ENCODE assay signal across 21 cellular contexts in the genomic region with DNA sequence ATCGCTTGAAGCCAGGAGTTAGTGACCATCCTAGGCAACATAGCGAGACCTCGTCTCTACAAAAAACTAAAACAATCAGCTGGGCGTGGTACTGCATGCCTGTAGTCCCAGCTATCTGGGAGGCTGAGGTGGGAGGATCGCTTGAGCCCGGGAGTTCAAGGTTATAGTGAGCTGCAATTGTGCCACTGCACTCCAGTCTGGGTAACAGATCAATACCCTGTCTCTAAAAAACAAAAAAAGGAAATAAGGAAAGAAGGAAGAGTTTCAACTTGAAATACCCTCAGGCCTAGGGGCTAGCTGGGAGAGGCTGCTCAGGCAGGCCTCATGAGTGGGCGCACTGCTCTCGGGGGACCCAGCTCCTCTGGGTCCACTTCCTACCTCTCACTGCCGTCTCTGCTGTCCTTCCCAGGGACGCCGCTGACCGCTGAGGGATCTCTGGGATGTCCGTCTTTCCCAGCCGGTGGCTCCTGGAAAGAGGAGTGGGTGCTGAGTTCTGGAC. TPM values are rescaled to one million over a fixed set of nuclear protein-coding genes. Genes with fewer than 3 reads are reported as not detected.
DNase-seq lines count a peak whose midpoint lies in the region; ATAC-seq lines count a peak whose summit lies in the region.
"Had no signal": no experiment of that assay in that cellular context is flagged by ENCODE, and none has a peak within 500 bp of the region (broad histone marks: within the 10 kb centered on the region; RNA-seq: fewer than 3 reads in every experiment).

No MANE protein-coding gene starts in this region.

- no peaks in the 10 kb centered on the region for H3K4me1 Mint-ChIP-seq in activated T-cell treated with anti-CD3 and anti-CD28 coated beads, Interleukin-2, amount 50 U/mL, for 24 hours (ENCODE audit: low read depth)
- H3K4me1 Mint-ChIP-seq in activated T-cell treated with anti-CD3 and anti-CD28 coated beads, Interleukin-2, amount 50 U/mL, for 72 hours (ENCODE audit: low read depth): peaks cover 4% of the 10 kb centered on the region
- H3K4me1 Mint-ChIP-seq in T-helper 17 cell (peaks cover 14% of the 10 kb centered on the region), memory B cell (peaks cover 2% of the 10 kb centered on the region)
- peaks cover 23 to 30% of the 10 kb centered on the region in 2 donors for H3K4me1 Mint-ChIP-seq in stimulated activated naive B cell treated with anti-CD40 and anti-IgM and Interleukin-4, amounts not matched to agents 10 μg/mL and 1 μg/mL and 100 μg/mL, for 72 hours
- peaks cover 5% of the 10 kb centered on the region for H3K4me1 Mint-ChIP-seq in stimulated activated naive CD8-positive, alpha-beta T cell treated with anti-CD3 and anti-CD28 coated beads, Interleukin-15, amount 100 ng/mL, for 72 hours
- no peaks in the 10 kb centered on the region for H3K4me1 Mint-ChIP-seq in activated naive CD8-positive, alpha-beta T cell treated with anti-CD3 and anti-CD28 coated beads for 36 hours

- peak overlapping the region; percentile 72 for H3K27ac Mint-ChIP-seq in activated T-cell treated with anti-CD3 and anti-CD28 coated beads, Interleukin-2, amount 50 U/mL, for 24 hours
- no peak overlapping the region for H3K27ac Mint-ChIP-seq in activated T-cell treated with anti-CD3 and anti-CD28 coated beads, Interleukin-2, amount 50 U/mL, for 72 hours
- H3K27ac Mint-ChIP-seq in T-helper 17 cell (peak overlapping the region; percentile 77), memory B cell (peak overlapping the region; percentile 61)
- peak overlapping the region; percentile 82 for H3K27ac Mint-ChIP-seq in stimulated activated naive B cell treated with anti-CD40 and anti-IgM and Interleukin-4, amounts not matched to agents 10 μg/mL and 1 μg/mL and 100 μg/mL, for 72 hours
- peak overlapping the region in 1 of 2 donors; percentile 21 for H3K27ac Mint-ChIP-seq in stimulated activated naive CD8-positive, alpha-beta T cell treated with anti-CD3 and anti-CD28 coated beads, Interleukin-15, amount 100 ng/mL, for 72 hours
- no peak overlapping the region for H3K27ac Mint-ChIP-seq in activated naive CD8-positive, alpha-beta T cell treated with anti-CD3 and anti-CD28 coated beads for 36 hours

- no peaks in the 10 kb centered on the region for H3K9me3 ChIP-seq in T-helper 17 cell (ENCODE audit: control insufficient read depth, low read length, poor library complexity, severe bottlenecking)
- H3K9me3 ChIP-seq: BLaER1 treated with 17β-estradiol and CSF1 and Interleukin-3, amounts not matched to agents 10 nM and 100 nM; Caco-2; Peyer's patch had no signal

- peaks cover 89% of the 10 kb centered on the region for H3K36me3 Mint-ChIP-seq in activated T-cell treated with anti-CD3 and anti-CD28 coated beads, Interleukin-2, amount 50 U/mL, for 24 hours (ENCODE audit: low read depth)
- H3K36me3 Mint-ChIP-seq in activated T-cell treated with anti-CD3 and anti-CD28 coated beads, Interleukin-2, amount 50 U/mL, for 72 hours (ENCODE audit: insufficient read depth in 2 of 2): peaks cover 7 to 25% of the 10 kb centered on the region in 2 donors
- peaks cover 7% of the 10 kb centered on the region for H3K36me3 Mint-ChIP-seq in T-helper 17 cell (ENCODE audit: low read depth)
- peaks cover 33% of the 10 kb centered on the region for H3K36me3 Mint-ChIP-seq in memory B cell
- peaks cover 64 to 73% of the 10 kb centered on the region in 2 donors for H3K36me3 Mint-ChIP-seq in stimulated activated naive B cell treated with anti-CD40 and anti-IgM and Interleukin-4, amounts not matched to agents 10 μg/mL and 1 μg/mL and 100 μg/mL, for 72 hours
- H3K36me3 Mint-ChIP-seq in activated naive CD8-positive, alpha-beta T cell treated with anti-CD3 and anti-CD28 coated beads for 36 hours: peaks cover 2% of the 10 kb centered on the region

- no peaks in the 10 kb centered on the region for H3K9me3 Mint-ChIP-seq in activated T-cell treated with anti-CD3 and anti-CD28 coated beads, Interleukin-2, amount 50 U/mL, for 24 hours
- no peaks in the 10 kb centered on the region for H3K9me3 Mint-ChIP-seq in activated T-cell treated with anti-CD3 and anti-CD28 coated beads, Interleukin-2, amount 50 U/mL, for 72 hours
- no peaks in the 10 kb centered on the region for H3K9me3 Mint-ChIP-seq in memory B cell
- no peaks in the 10 kb centered on the region for H3K9me3 Mint-ChIP-seq in stimulated activated naive B cell treated with anti-CD40 and anti-IgM and Interleukin-4, amounts not matched to agents 10 μg/mL and 1 μg/mL and 100 μg/mL, for 72 hours
- no peaks in the 10 kb centered on the region for H3K9me3 Mint-ChIP-seq in stimulated activated naive CD8-positive, alpha-beta T cell treated with anti-CD3 and anti-CD28 coated beads, Interleukin-15, amount 100 ng/mL, for 72 hours
- H3K9me3 Mint-ChIP-seq in activated naive CD8-positive, alpha-beta T cell treated with anti-CD3 and anti-CD28 coated beads for 36 hours: no peaks in the 10 kb centered on the region

- ATAC-seq in activated T-cell treated with anti-CD3 and anti-CD28 coated beads, Interleukin-2, amount 50 U/mL, for 72 hours (replicated peaks in 1 of 2): no peak
- ATAC-seq in T-helper 17 cell (no peak), memory B cell (ENCODE audit: low read depth) (no peak)
- ATAC-seq in stimulated activated naive B cell treated with anti-CD40 and anti-IgM and Interleukin-4, amounts not matched to agents 10 μg/mL and 1 μg/mL and 100 μg/mL, for 72 hours (replicated peaks): no peak
- ATAC-seq in stimulated activated naive CD8-positive, alpha-beta T cell treated with anti-CD3 and anti-CD28 coated beads, Interleukin-15, amount 100 ng/mL, for 72 hours: no peak

- H3K27me3 Mint-ChIP-seq in activated T-cell treated with anti-CD3 and anti-CD28 coated beads, Interleukin-2, amount 50 U/mL, for 24 hours: no peaks in the 10 kb centered on the region
- H3K27me3 Mint-ChIP-seq in activated T-cell treated with anti-CD3 and anti-CD28 coated beads, Interleukin-2, amount 50 U/mL, for 72 hours (ENCODE audit: low read depth): no peaks in the 10 kb centered on the region
- no peaks in the 10 kb centered on the region for H3K27me3 Mint-ChIP-seq in T-helper 17 cell
- H3K27me3 Mint-ChIP-seq in memory B cell: no peaks in the 10 kb centered on the region
- no peaks in the 10 kb centered on the region for H3K27me3 Mint-ChIP-seq in stimulated activated naive B cell treated with anti-CD40 and anti-IgM and Interleukin-4, amounts not matched to agents 10 μg/mL and 1 μg/mL and 100 μg/mL, for 72 hours
- no peaks in the 10 kb centered on the region for H3K27me3 Mint-ChIP-seq in stimulated activated naive CD8-positive, alpha-beta T cell treated with anti-CD3 and anti-CD28 coated beads, Interleukin-15, amount 100 ng/mL, for 72 hours
- no peaks in the 10 kb centered on the region for H3K27me3 Mint-ChIP-seq in activated naive CD8-positive, alpha-beta T cell treated with anti-CD3 and anti-CD28 coated beads for 36 hours

- no peak for DNase-seq in activated T-cell treated with anti-CD3 and anti-CD28 coated beads, Interleukin-2, amount 50 U/mL, for 24 hours
- DNase-seq in activated T-cell treated with anti-CD3 and anti-CD28 coated beads, Interleukin-2, amount 50 U/mL, for 72 hours: no peak
- DNase-seq in T-helper 17 cell (no peak), memory B cell (ENCODE audit: low spot score in 2 of 2) (no peak)
- DNase-seq in stimulated activated naive B cell treated with anti-CD40 and anti-IgM and Interleukin-4, amounts not matched to agents 10 μg/mL and 1 μg/mL and 100 μg/mL, for 72 hours: no peak
- DNase-seq in stimulated activated naive CD8-positive, alpha-beta T cell treated with anti-CD3 and anti-CD28 coated beads, Interleukin-15, amount 100 ng/mL, for 72 hours: no peak
- no peak for DNase-seq in stimulated activated CD4-positive, alpha-beta T cell treated with anti-CD3 and anti-CD28 coated beads, Interleukin-2, amount 100 ng/mL, for 24 hours
- no peak for DNase-seq in activated naive CD8-positive, alpha-beta T cell treated with anti-CD3 and anti-CD28 coated beads for 36 hours
- DNase-seq: Caco-2, DMS53, NCI-H1105 treated with DMSO at 0.1 percent for 48 hours, NCI-H1694 treated with DMSO at 0.1 percent for 48 hours, NCI-H2107, NCI-H2227 treated with DMSO at 0.1 percent for 48 hours, NCI-H524 treated with DMSO at 0.1 percent for 48 hours, Peyer's patch, Right ventricle myocardium superior had no signal

- no peak overlapping the region for H3K4me3 Mint-ChIP-seq in activated T-cell treated with anti-CD3 and anti-CD28 coated beads, Interleukin-2, amount 50 U/mL, for 24 hours
- H3K4me3 Mint-ChIP-seq in activated T-cell treated with anti-CD3 and anti-CD28 coated beads, Interleukin-2, amount 50 U/mL, for 72 hours: no peak overlapping the region
- H3K4me3 Mint-ChIP-seq in T-helper 17 cell: no peak overlapping the region
- no peak overlapping the region for H3K4me3 Mint-ChIP-seq in memory B cell
- H3K4me3 Mint-ChIP-seq in stimulated activated naive B cell treated with anti-CD40 and anti-IgM and Interleukin-4, amounts not matched to agents 10 μg/mL and 1 μg/mL and 100 μg/mL, for 72 hours: peak overlapping the region; percentile 33 to 34
- H3K4me3 Mint-ChIP-seq in stimulated activated naive CD8-positive, alpha-beta T cell treated with anti-CD3 and anti-CD28 coated beads, Interleukin-15, amount 100 ng/mL, for 72 hours: no peak overlapping the region
- no peak overlapping the region for H3K4me3 Mint-ChIP-seq in activated naive CD8-positive, alpha-beta T cell treated with anti-CD3 and anti-CD28 coated beads for 36 hours

RNA-seq across cellular contexts. Expression of gene PRRT1B, which starts 56.4 kb away (rescaled TPM):
- total RNA-seq in activated T-cell treated with anti-CD3 and anti-CD28 coated beads, Interleukin-2, amount 50 U/mL, for 72 hours: not detected
- not detected for total RNA-seq in T-helper 17 cell
- total RNA-seq in activated naive CD8-positive, alpha-beta T cell treated with anti-CD3 and anti-CD28 coated beads for 36 hours: not detected
- total RNA-seq: H4, HT1080, LHCN-M2, Right ventricle myocardium superior had no signal

Comparison
In these comparisons a context has a peak if more than half of its experiments do, and no peak if none do; other contexts are left out.
1. H3K27ac Mint-ChIP-seq: peak in activated T-cell treated with anti-CD3 and anti-CD28 coated beads, Interleukin-2, amount 50 U/mL, for 24 hours (single experiment), T-helper 17 cell (single experiment), memory B cell (single experiment) and stimulated activated naive B cell treated with anti-CD40 and anti-IgM and Interleukin-4, amounts not matched to agents 10 μg/mL and 1 μg/mL and 100 μg/mL, for 72 hours (single experiment); none in activated T-cell treated with anti-CD3 and anti-CD28 coated beads, Interleukin-2, amount 50 U/mL, for 72 hours (single experiment) and activated naive CD8-positive, alpha-beta T cell treated with anti-CD3 and anti-CD28 coated beads for 36 hours (single experiment).
2. H3K4me3 Mint-ChIP-seq: peak in stimulated activated naive B cell treated with anti-CD40 and anti-IgM and Interleukin-4, amounts not matched to agents 10 μg/mL and 1 μg/mL and 100 μg/mL, for 72 hours (2 of 2); none in activated T-cell treated with anti-CD3 and anti-CD28 coated beads, Interleukin-2, amount 50 U/mL, for 24 hours (single experiment), activated T-cell treated with anti-CD3 and anti-CD28 coated beads, Interleukin-2, amount 50 U/mL, for 72 hours (0 of 2), T-helper 17 cell (single experiment), memory B cell (single experiment), stimulated activated naive CD8-positive, alpha-beta T cell treated with anti-CD3 and anti-CD28 coated beads, Interleukin-15, amount 100 ng/mL, for 72 hours (0 of 2) and activated naive CD8-positive, alpha-beta T cell treated with anti-CD3 and anti-CD28 coated beads for 36 hours (single experiment).